In genomic region chr4:182897601-182898478, GRCh38 we compare ENCODE assay signal across 1 cellular context.
TF ChIP-seq lines count a peak whose summit lies in the region.

No MANE protein-coding gene starts in this region.

TF ChIP-seq in HepG2, 621 proteins besides CTCF, POLR2A, EP300 and RAD21 (continued from another document and continues in another):
- TF ChIP-seq, protein P1, sequence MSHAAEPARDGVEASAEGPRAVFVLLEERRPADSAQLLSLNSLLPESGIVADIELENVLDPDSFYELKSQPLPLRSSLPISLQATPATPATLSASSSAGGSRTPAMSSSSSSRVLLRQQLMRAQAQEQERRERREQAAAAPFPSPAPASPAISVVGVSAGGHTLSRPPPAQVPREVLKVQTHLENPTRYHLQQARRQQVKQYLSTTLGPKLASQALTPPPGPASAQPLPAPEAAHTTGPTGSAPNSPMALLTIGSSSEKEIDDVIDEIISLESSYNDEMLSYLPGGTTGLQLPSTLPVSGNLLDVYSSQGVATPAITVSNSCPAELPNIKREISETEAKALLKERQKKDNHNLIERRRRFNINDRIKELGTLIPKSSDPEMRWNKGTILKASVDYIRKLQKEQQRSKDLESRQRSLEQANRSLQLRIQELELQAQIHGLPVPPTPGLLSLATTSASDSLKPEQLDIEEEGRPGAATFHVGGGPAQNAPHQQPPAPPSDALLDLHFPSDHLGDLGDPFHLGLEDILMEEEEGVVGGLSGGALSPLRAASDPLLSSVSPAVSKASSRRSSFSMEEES (CRISPR knock-in tag; IDR thresholded peaks at IDR 0.05), result peak; percentile 86
- TF ChIP-seq, protein P2, sequence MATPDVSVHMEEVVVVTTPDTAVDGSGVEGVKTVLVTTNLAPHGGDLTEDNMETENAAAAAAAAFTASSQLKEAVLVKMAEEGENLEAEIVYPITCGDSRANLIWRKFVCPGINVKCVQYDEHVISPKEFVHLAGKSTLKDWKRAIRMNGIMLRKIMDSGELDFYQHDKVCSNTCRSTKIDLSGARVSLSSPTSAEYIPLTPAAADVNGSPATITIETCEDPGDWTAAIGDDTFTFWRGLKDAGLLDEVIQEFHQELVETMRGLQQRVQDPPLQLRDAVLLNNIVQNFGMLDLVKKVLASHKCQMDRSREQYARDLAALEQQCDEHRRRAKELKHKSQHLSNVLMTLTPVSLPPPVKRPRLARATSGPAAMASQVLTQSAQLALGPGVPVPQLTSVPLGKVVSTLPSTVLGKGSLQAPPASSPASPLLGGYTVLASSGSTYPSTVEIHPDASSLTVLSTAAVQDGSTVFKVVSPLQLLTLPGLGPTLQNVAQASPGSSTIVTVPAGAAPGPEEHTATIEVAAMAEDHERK (CRISPR knock-in tag; IDR thresholded peaks at IDR 0.05; ENCODE audit: low read depth), result no peak
- TF ChIP-seq BATF2 (CRISPR knock-in tag; IDR thresholded peaks at IDR 0.05) (no peak), ZKSCAN8 (CRISPR knock-in tag; IDR thresholded peaks at IDR 0.05; ENCODE audit: borderline replicate concordance) (peak; percentile 94), TCF7L2 (IDR thresholded peaks at IDR 0.05; ENCODE audit: low read depth, low read length) (no peak), KLF9 (CRISPR knock-in tag; IDR thresholded peaks at IDR 0.05; ENCODE audit: low read depth) (no peak), ATF7 (IDR thresholded peaks at IDR 0.05) (no peak), ATF7 (CRISPR knock-in tag; IDR thresholded peaks at IDR 0.05) (peak; percentile 66; the same call in 1 of the 2 replicates), ZSCAN20 (CRISPR knock-in tag; IDR thresholded peaks at IDR 0.05; ENCODE audit: borderline replicate concordance) (peak; percentile 99), ZNF646 (CRISPR knock-in tag; IDR thresholded peaks at IDR 0.05) (no peak), ZNF614 (CRISPR knock-in tag; IDR thresholded peaks at IDR 0.05; ENCODE audit: borderline replicate concordance) (peak; percentile 85; the same call in 1 of the 2 replicates), ZNF782 (CRISPR knock-in tag; IDR thresholded peaks at IDR 0.05; ENCODE audit: borderline replicate concordance) (peak; percentile 92; the same call in 1 of the 2 replicates), ZNF550 (CRISPR knock-in tag; IDR thresholded peaks at IDR 0.05; ENCODE audit: borderline replicate concordance) (no peak), U2AF1 (optimal IDR thresholded peaks at IDR 0.05; ENCODE audit: low read depth, low read length) (no peak), ZNF570 (CRISPR knock-in tag; IDR thresholded peaks at IDR 0.05; ENCODE audit: borderline replicate concordance) (no peak; the same call in 1 of the 2 replicates), NR2F1 (CRISPR knock-in tag; IDR thresholded peaks at IDR 0.05) (peak; percentile 64 to 66), THRA (CRISPR knock-in tag; IDR thresholded peaks at IDR 0.05; ENCODE audit: borderline replicate concordance) (peak; percentile 84), ZNF749 (CRISPR knock-in tag; IDR thresholded peaks at IDR 0.05; ENCODE audit: borderline replicate concordance) (0 out of 2 replicates have a peak, but pooled peaks have one; percentile 33), ZNF564 (CRISPR knock-in tag; IDR thresholded peaks at IDR 0.05) (0 out of 2 replicates have a peak, but pooled peaks have one; percentile 27), ZNF451 (CRISPR knock-in tag; IDR thresholded peaks at IDR 0.05) (peak; percentile 84; the same call in 1 of the 2 replicates), IKZF4 (CRISPR knock-in tag; IDR thresholded peaks at IDR 0.05; ENCODE audit: borderline replicate concordance, low read depth, not compliant biosample characterization) (no peak), EED (CRISPR knock-in tag; IDR thresholded peaks at IDR 0.05) (peak; percentile 80; the same call in 1 of the 2 replicates), ZBTB42 (CRISPR knock-in tag; IDR thresholded peaks at IDR 0.05) (no peak), ELF3 (CRISPR knock-in tag; IDR thresholded peaks at IDR 0.05) (peak; percentile 89), SP2 (CRISPR knock-in tag; IDR thresholded peaks at IDR 0.05) (no peak), TRIM22 (IDR thresholded peaks at IDR 0.05) (no peak), SIN3A (IDR thresholded peaks at IDR 0.05; ENCODE audit: borderline replicate concordance, low read depth, low read length) (no peak), ZNF670 (CRISPR knock-in tag; IDR thresholded peaks at IDR 0.05; ENCODE audit: borderline replicate concordance) (peak; percentile 91; the same call in 1 of the 2 replicates), ZNF563 (CRISPR knock-in tag; IDR thresholded peaks at IDR 0.05) (peak; percentile 94; the same call in 1 of the 2 replicates)
- TF ChIP-seq, protein P3, sequence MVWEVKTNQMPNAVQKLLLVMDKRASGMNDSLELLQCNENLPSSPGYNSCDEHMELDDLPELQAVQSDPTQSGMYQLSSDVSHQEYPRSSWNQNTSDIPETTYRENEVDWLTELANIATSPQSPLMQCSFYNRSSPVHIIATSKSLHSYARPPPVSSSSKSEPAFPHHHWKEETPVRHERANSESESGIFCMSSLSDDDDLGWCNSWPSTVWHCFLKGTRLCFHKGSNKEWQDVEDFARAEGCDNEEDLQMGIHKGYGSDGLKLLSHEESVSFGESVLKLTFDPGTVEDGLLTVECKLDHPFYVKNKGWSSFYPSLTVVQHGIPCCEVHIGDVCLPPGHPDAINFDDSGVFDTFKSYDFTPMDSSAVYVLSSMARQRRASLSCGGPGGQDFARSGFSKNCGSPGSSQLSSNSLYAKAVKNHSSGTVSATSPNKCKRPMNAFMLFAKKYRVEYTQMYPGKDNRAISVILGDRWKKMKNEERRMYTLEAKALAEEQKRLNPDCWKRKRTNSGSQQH (CRISPR knock-in tag; IDR thresholded peaks at IDR 0.05; ENCODE audit: low read depth), result no peak
- TF ChIP-seq, protein P4, sequence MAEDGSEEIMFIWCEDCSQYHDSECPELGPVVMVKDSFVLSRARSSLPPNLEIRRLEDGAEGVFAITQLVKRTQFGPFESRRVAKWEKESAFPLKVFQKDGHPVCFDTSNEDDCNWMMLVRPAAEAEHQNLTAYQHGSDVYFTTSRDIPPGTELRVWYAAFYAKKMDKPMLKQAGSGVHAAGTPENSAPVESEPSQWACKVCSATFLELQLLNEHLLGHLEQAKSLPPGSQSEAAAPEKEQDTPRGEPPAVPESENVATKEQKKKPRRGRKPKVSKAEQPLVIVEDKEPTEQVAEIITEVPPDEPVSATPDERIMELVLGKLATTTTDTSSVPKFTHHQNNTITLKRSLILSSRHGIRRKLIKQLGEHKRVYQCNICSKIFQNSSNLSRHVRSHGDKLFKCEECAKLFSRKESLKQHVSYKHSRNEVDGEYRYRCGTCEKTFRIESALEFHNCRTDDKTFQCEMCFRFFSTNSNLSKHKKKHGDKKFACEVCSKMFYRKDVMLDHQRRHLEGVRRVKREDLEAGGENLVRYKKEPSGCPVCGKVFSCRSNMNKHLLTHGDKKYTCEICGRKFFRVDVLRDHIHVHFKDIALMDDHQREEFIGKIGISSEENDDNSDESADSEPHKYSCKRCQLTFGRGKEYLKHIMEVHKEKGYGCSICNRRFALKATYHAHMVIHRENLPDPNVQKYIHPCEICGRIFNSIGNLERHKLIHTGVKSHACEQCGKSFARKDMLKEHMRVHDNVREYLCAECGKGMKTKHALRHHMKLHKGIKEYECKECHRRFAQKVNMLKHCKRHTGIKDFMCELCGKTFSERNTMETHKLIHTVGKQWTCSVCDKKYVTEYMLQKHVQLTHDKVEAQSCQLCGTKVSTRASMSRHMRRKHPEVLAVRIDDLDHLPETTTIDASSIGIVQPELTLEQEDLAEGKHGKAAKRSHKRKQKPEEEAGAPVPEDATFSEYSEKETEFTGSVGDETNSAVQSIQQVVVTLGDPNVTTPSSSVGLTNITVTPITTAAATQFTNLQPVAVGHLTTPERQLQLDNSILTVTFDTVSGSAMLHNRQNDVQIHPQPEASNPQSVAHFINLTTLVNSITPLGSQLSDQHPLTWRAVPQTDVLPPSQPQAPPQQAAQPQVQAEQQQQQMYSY (CRISPR knock-in tag; IDR thresholded peaks at IDR 0.05), result no peak
- TF ChIP-seq, protein P5, sequence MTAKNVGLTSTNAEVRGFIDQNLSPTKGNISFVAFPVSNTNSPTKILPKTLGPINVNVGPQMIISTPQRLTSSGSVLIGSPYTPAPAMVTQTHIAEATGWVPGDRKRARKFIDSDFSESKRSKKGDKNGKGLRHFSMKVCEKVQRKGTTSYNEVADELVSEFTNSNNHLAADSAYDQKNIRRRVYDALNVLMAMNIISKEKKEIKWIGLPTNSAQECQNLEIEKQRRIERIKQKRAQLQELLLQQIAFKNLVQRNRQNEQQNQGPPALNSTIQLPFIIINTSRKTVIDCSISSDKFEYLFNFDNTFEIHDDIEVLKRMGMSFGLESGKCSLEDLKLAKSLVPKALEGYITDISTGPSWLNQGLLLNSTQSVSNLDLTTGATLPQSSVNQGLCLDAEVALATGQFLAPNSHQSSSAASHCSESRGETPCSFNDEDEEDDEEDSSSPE (CRISPR knock-in tag; IDR thresholded peaks at IDR 0.05), result peak; percentile 80
- TF ChIP-seq, protein P6, sequence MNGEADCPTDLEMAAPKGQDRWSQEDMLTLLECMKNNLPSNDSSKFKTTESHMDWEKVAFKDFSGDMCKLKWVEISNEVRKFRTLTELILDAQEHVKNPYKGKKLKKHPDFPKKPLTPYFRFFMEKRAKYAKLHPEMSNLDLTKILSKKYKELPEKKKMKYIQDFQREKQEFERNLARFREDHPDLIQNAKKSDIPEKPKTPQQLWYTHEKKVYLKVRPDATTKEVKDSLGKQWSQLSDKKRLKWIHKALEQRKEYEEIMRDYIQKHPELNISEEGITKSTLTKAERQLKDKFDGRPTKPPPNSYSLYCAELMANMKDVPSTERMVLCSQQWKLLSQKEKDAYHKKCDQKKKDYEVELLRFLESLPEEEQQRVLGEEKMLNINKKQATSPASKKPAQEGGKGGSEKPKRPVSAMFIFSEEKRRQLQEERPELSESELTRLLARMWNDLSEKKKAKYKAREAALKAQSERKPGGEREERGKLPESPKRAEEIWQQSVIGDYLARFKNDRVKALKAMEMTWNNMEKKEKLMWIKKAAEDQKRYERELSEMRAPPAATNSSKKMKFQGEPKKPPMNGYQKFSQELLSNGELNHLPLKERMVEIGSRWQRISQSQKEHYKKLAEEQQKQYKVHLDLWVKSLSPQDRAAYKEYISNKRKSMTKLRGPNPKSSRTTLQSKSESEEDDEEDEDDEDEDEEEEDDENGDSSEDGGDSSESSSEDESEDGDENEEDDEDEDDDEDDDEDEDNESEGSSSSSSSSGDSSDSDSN (CRISPR knock-in tag; IDR thresholded peaks at IDR 0.05), result peak; percentile 90
